ENCODE assay signal across 9 cellular contexts in the genomic region with DNA sequence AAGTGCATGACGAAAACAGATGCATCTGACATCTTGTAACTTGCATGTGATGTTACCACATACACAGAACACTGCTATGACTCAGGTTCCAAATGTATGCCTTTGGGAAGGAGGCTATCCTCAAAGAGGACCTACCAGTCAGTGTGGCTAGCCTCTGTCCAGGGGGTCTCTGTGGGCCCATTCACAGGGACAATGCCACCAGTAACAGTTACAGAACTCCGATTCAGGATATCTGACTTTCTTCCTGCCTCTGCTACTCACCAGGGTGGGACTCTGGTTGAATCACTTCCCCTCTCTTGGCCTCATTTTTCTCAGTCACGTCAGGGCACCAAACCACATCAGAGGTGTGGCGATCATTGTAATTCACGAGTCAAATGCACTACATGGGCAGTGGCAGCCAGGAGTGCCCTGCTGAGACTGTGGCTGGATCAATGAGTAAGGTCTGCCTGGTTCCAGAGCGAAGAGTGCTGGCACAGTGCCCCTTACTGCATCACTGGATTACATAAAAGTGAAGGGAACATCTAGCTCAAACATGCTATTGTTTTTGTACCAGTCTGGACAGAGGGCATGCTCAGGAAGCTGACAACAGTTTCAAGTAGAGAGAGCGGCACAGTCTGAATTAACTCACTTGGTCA. TPM values are rescaled to one million over a fixed set of nuclear protein-coding genes. Genes with fewer than 3 reads are reported as not detected.
A peak's percentile ranks its signal among the peaks of the same experiment; 100 is the strongest.
DNase-seq lines count a peak whose midpoint lies in the region; ATAC-seq and TF ChIP-seq lines count a peak whose summit lies in the region.
"Had no signal": no experiment of that assay in that cellular context is flagged by ENCODE, and none has a peak within 500 bp of the region (broad histone marks: within the 10 kb centered on the region; RNA-seq: fewer than 3 reads in every experiment).

No MANE protein-coding gene starts in this region.

- H3K36me3 ChIP-seq in CD8-positive, alpha-beta memory T cell (ENCODE audit: insufficient read depth, low read length) = peaks cover 8% of the 10 kb centered on the region
- H3K36me3 ChIP-seq in HCT116 (ENCODE audit: control insufficient read depth in 1 of 2, insufficient read depth in 2 of 2, low read length in 2 of 2) = no peaks in the 10 kb centered on the region
- no peaks in the 10 kb centered on the region for H3K36me3 ChIP-seq in uterus

- peaks cover 34% of the 10 kb centered on the region for H3K4me1 ChIP-seq in CD8-positive, alpha-beta memory T cell (ENCODE audit: insufficient read depth, low read length)
- H3K4me1 ChIP-seq in HCT116 (ENCODE audit: control insufficient read depth in 1 of 2, insufficient read depth in 2 of 2, low read length in 2 of 2) (peaks cover 52 to 68% of the 10 kb centered on the region in 2 experiments), uterus (peaks cover 4 to 12% of the 10 kb centered on the region in 2 donors)

- H3K27me3 ChIP-seq in CD8-positive, alpha-beta memory T cell (ENCODE audit: insufficient read depth, low read length, poor library complexity, severe bottlenecking) = no peaks in the 10 kb centered on the region
- no peaks in the 10 kb centered on the region for H3K27me3 ChIP-seq in HCT116 (ENCODE audit: insufficient read depth, low read length)
- no peaks in the 10 kb centered on the region for H3K27me3 ChIP-seq in uterus

- H3K4me2 ChIP-seq in HCT116 (ENCODE audit: low read length) = peak overlapping the region; percentile 68

- peak in 3 of 5 donors; percentile 30 to 36 (median 31) for DNase-seq in CD8-positive, alpha-beta memory T cell
- DNase-seq in HCT116 (ENCODE audit: low read depth, low spot score) (peak; percentile 98), chondrocyte (ENCODE audit: low spot score) (no peak), memory B cell (ENCODE audit: low spot score in 2 of 2) (no peak), uterus (peak in 1 of 2 donors; percentile 45), germinal center (ENCODE audit: low spot score) (no peak)

- POLR2A ChIA-PET in CD8-positive, alpha-beta memory T cell (lab: Charles Lee) = no interaction called here
- POLR2A ChIA-PET in HCT116 (lab: Charles Lee) = interaction anchor here (1.0 to 1.2 kb wide), 2 partner anchors 11 to 26 kb away, joined by 4 to 5 read pairs; partner anchors contain the start of gene G3BP1

- H3K9me3 Mint-ChIP-seq in CD8-positive, alpha-beta memory T cell = no peaks in the 10 kb centered on the region
- no peaks in the 10 kb centered on the region for H3K9me3 Mint-ChIP-seq in T-helper 1 cell treated with Interleukin-12 subunit alpha and Interleukin-12 subunit beta and Interleukin-4 antibody, amounts not matched to agents 30 μg/mL and 1 μg/mL, for 36 hours
- H3K9me3 Mint-ChIP-seq in chondrocyte (ENCODE audit: low read depth) (no peaks in the 10 kb centered on the region), memory B cell (no peaks in the 10 kb centered on the region)

- H3K27ac Mint-ChIP-seq in CD8-positive, alpha-beta memory T cell = peak overlapping the region; percentile 51 to 97 (median 92)
- peak overlapping the region; percentile 82 for H3K27ac Mint-ChIP-seq in T-helper 1 cell treated with Interleukin-12 subunit alpha and Interleukin-12 subunit beta and Interleukin-4 antibody, amounts not matched to agents 30 μg/mL and 1 μg/mL, for 36 hours
- H3K27ac Mint-ChIP-seq in chondrocyte (ENCODE audit: unreplicated experiment) (peak overlapping the region; percentile 88), memory B cell (peak overlapping the region; percentile 94)

- no peak for TF ChIP-seq RAD21 in HCT116 (IDR thresholded peaks at IDR 0.05; ENCODE audit: low read depth)

- peak overlapping the region in 5 of 7 donors; percentile 28 to 76 (median 58) for H3K4me3 Mint-ChIP-seq in CD8-positive, alpha-beta memory T cell
- peak overlapping the region; percentile 26 for H3K4me3 Mint-ChIP-seq in T-helper 1 cell treated with Interleukin-12 subunit alpha and Interleukin-12 subunit beta and Interleukin-4 antibody, amounts not matched to agents 30 μg/mL and 1 μg/mL, for 36 hours
- H3K4me3 Mint-ChIP-seq in chondrocyte (ENCODE audit: unreplicated experiment) (no peak overlapping the region), memory B cell (peak overlapping the region; percentile 3)

- CTCF ChIA-PET in CD8-positive, alpha-beta memory T cell (lab: Charles Lee) = no interaction called here
- CTCF ChIA-PET in HCT116 (lab: Charles Lee) = interaction anchor here (0.9 to 3.0 kb wide), 2 partner anchors 86 to 93 kb away, joined by 6 to 14 read pairs; no protein-coding TSS in a partner anchor

- H3K9me3 ChIP-seq in CD8-positive, alpha-beta memory T cell (ENCODE audit: low read length) = no peaks in the 10 kb centered on the region
- no peaks in the 10 kb centered on the region for H3K9me3 ChIP-seq in HCT116 (ENCODE audit: control insufficient read depth in 1 of 2, insufficient read depth in 1 of 2, low read depth in 1 of 2, low read length in 2 of 2)
- no peaks in the 10 kb centered on the region for H3K9me3 ChIP-seq in uterus

- H3K79me2 ChIP-seq in HCT116 (ENCODE audit: insufficient read depth, low read length) = no peaks in the 10 kb centered on the region

- TF ChIP-seq POLR2A in HCT116 (IDR thresholded peaks at IDR 0.05; ENCODE audit: borderline replicate concordance, extremely low read depth, insufficient read depth, insufficient read length) (no peak), uterus (IDR thresholded peaks at IDR 0.05) (no peak)

- no peak overlapping the region for H3K4me3 ChIP-seq in CD8-positive, alpha-beta memory T cell (ENCODE audit: low read length)
- H3K4me3 ChIP-seq in HCT116 (replicated peaks in 1 of 2; ENCODE audit: low read depth in 1 of 2, low read length in 2 of 2) = peak overlapping the region in 1 of 2 experiments; percentile 20; a peak in 2 of 4 replicates
- H3K4me3 ChIP-seq in uterus = no peak overlapping the region

- no TSS peak for BruUV-seq in HCT116 (replicated peaks; lab: Mats Ljungman, UMichigan)

- intact Hi-C loops in HCT116 (cut with micrococcal nuclease) = loop anchor here (1.0 to 10.0 kb wide), 3 partner anchors 26 to 490 kb away; partner anchors contain the start of genes G3BP1 and GM2A
- intact Hi-C loops in uterus (cut with DNase I; ENCODE audit: low total_unique reads) = loop anchor here (10.0 kb wide), 1 partner anchor 300 kb away; the partner anchor contains the start of gene SLC36A1

- ATAC-seq in HCT116 (peak; percentile 83), memory B cell (ENCODE audit: low read depth) (peak; percentile 58), GM21360 (IDR thresholded peaks at IDR 0.05; ENCODE audit: unreplicated experiment) (no peak)

- no peaks in the 10 kb centered on the region for H4K20me1 ChIP-seq in HCT116 (ENCODE audit: insufficient read depth)

- peak overlapping the region; percentile 17 for H3K27ac ChIP-seq in CD8-positive, alpha-beta memory T cell (ENCODE audit: low read depth, low read length)
- H3K27ac ChIP-seq in HCT116 (ENCODE audit: low read depth, low read length) (peak overlapping the region; percentile 20), uterus (peak overlapping the region; percentile 23 to 57)
- H3K27ac ChIP-seq: parathyroid adenoma had no signal

- TF ChIP-seq CTCF in HCT116 (IDR thresholded peaks at IDR 0.05 in 2 of 3, conservative IDR thresholded peaks at IDR 0.05 in 1 of 3; ENCODE audit: borderline replicate concordance in 1 of 3, insufficient read depth in 1 of 3, low read depth in 2 of 3, low read length in 2 of 3) (0 out of 6 replicates have a peak, but pooled peaks of 1 of the 3 experiments have one; percentile 6), chondrocyte (IDR thresholded peaks at IDR 0.05) (no peak), uterus (IDR thresholded peaks at IDR 0.05) (no peak)

- H3K9ac ChIP-seq in HCT116 (ENCODE audit: low read length) = peak overlapping the region; percentile 31
- H3K9ac ChIP-seq: parathyroid adenoma had no signal

- no peaks in the 10 kb centered on the region for H3K9me2 ChIP-seq in HCT116 (ENCODE audit: insufficient read depth)

- H3K27me3 Mint-ChIP-seq in CD8-positive, alpha-beta memory T cell = no peaks in the 10 kb centered on the region
- no peaks in the 10 kb centered on the region for H3K27me3 Mint-ChIP-seq in T-helper 1 cell treated with Interleukin-12 subunit alpha and Interleukin-12 subunit beta and Interleukin-4 antibody, amounts not matched to agents 30 μg/mL and 1 μg/mL, for 36 hours (ENCODE audit: low read depth)
- H3K27me3 Mint-ChIP-seq in chondrocyte (ENCODE audit: low read depth) (no peaks in the 10 kb centered on the region), memory B cell (no peaks in the 10 kb centered on the region)

- H2AFZ ChIP-seq in HCT116 (ENCODE audit: low read depth, low read length, poor library complexity, severe bottlenecking) = no peak overlapping the region
- H2AFZ ChIP-seq: parathyroid adenoma had no signal

- H3K36me3 Mint-ChIP-seq in CD8-positive, alpha-beta memory T cell = peaks cover 3 to 59% (median 20%) of the 10 kb centered on the region in 3 donors
- H3K36me3 Mint-ChIP-seq in T-helper 1 cell treated with Interleukin-12 subunit alpha and Interleukin-12 subunit beta and Interleukin-4 antibody, amounts not matched to agents 30 μg/mL and 1 μg/mL, for 36 hours (ENCODE audit: low read depth) = peaks cover 36% of the 10 kb centered on the region
- H3K36me3 Mint-ChIP-seq in chondrocyte (ENCODE audit: low read depth) = peaks cover 8% of the 10 kb centered on the region
- H3K36me3 Mint-ChIP-seq in memory B cell = peaks cover 8% of the 10 kb centered on the region

- H3K4me1 Mint-ChIP-seq in CD8-positive, alpha-beta memory T cell = peaks cover 44 to 50% (median 49%) of the 10 kb centered on the region in 3 donors
- peaks cover 65% of the 10 kb centered on the region for H3K4me1 Mint-ChIP-seq in T-helper 1 cell treated with Interleukin-12 subunit alpha and Interleukin-12 subunit beta and Interleukin-4 antibody, amounts not matched to agents 30 μg/mL and 1 μg/mL, for 36 hours (ENCODE audit: low read depth)
- H3K4me1 Mint-ChIP-seq in chondrocyte (ENCODE audit: low read depth) = peaks cover 65% of the 10 kb centered on the region
- peaks cover 25% of the 10 kb centered on the region for H3K4me1 Mint-ChIP-seq in memory B cell

- RAD21 ChIA-PET in HCT116 (lab: Charles Lee; ENCODE audit: low non-redundant PET in 1 of 2, low total read pairs in 2 of 2, uncharacterized antibody in 2 of 2, unreplicated experiment in 2 of 2) = no interaction called here

RNA-seq across cellular contexts. Expression of gene ATOX1, which starts 13.2 kb away (rescaled TPM):
- total RNA-seq in CD8-positive, alpha-beta memory T cell = 100 to 1,000 TPM in 1 of 2 experiments, 10 to 100 TPM in 1; 91.0 to 103 TPM
- polyA plus RNA-seq in CD8-positive, alpha-beta memory T cell = 67.7 TPM
- 66.2 TPM for total RNA-seq in HCT116 (2021; ENCODE audit: unreplicated experiment)
- 58.0 and 77.2 TPM in 2 replicates for polyA plus RNA-seq in HCT116 (2012)
- 104 to 129 TPM (median 128 TPM) in 3 replicates for total RNA-seq in chondrocyte
- total RNA-seq in uterus = 10 to 100 TPM in 3 of 4 donors, 1 to 10 TPM in 1; 2.6 to 99.7 (median 47.6) TPM

RNA-seq across cellular contexts. Expression of gene G3BP1, which starts 26.6 kb away (rescaled TPM):
- total RNA-seq in CD8-positive, alpha-beta memory T cell = 100 to 1,000 TPM; 371 to 377 TPM
- 142 TPM for polyA plus RNA-seq in CD8-positive, alpha-beta memory T cell
- total RNA-seq in HCT116 (2021; ENCODE audit: unreplicated experiment) (296 TPM), chondrocyte (174 to 202 TPM (median 181 TPM) in 3 replicates), uterus (100 to 1,000 TPM in 3 of 4 donors, 10 to 100 TPM in 1; 72.1 to 240 (median 168) TPM)
- 105 and 111 TPM in 2 replicates for polyA plus RNA-seq in HCT116 (2012)

RNA-seq across cellular contexts. Expression of gene SPARC, which starts 58.5 kb away (rescaled TPM):
- under 1 TPM; 0.22 to 0.31 TPM for total RNA-seq in CD8-positive, alpha-beta memory T cell
- polyA plus RNA-seq in CD8-positive, alpha-beta memory T cell = not detected
- total RNA-seq in HCT116 (2021; ENCODE audit: unreplicated experiment) (3.0 TPM), chondrocyte (19,093 to 24,474 TPM (median 24,306 TPM) in 3 replicates), uterus (1,000 to 10,000 TPM in 1 of 4 donors, 100 to 1,000 TPM in 3; 341 to 2,293 (median 751) TPM)
- 0.04 and 0.52 TPM in 2 replicates for polyA plus RNA-seq in HCT116 (2012)

Comparison
In these comparisons a context has a peak if more than half of its experiments do, and no peak if none do; other contexts are left out.
1. DNase-seq: peak in CD8-positive, alpha-beta memory T cell (3 of 5) and HCT116 (single experiment); none in chondrocyte (single experiment), memory B cell (0 of 2) and germinal center (single experiment).
2. RNA of gene SPARC, which starts 58.5 kb away (total RNA-seq): 19,093 to 24,474 TPM in chondrocyte and 341 to 2,293 TPM in uterus; 3.0 TPM in HCT116 (single experiment) and 0.22 to 0.31 TPM in CD8-positive, alpha-beta memory T cell; every median in the first group is over 10 times any median in the second.
3. Peak in every context shown above with its lines, with median percentiles within 50 percentile points of each other: H3K27ac ChIP-seq and H3K27ac Mint-ChIP-seq.